ENCODE assay signal across 8 cellular contexts in the genomic region with DNA sequence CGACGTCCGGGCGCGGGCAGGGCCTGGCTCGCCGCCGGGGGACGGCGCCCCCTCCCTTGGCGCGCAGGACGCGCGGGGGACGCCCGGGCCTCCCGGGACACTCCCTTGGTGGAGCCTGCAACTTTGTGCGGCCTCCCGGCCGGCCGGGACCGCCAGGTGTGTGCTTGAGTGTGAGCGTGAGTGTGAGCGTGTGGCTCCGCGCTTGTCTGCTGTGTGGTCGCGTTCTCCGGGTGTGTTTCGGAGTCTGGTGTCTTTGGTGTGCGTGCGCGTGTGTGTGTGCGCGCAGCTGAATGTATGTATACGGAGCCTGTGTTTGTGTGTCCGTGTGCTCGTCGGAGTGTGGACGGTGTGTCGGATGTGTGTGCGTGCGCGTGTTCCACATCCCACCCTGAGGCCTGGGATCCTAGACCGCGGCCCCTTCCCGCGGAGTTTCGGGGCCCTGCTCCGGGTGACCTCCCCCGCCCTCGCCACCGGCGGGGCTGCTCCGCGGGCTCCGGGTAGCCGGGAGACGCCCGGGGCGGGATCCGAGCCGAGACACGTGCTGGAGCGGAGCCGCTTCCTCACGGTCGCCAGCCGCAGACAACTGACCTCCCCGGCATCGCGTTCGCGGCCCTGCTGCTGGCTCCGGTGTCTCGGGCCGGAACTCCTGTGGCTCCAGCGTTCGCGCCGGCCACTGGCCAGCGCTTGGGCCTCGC. TPM values are rescaled to one million over a fixed set of nuclear protein-coding genes. Genes with fewer than 3 reads are reported as not detected.
DNase-seq lines count a peak whose midpoint lies in the region; TF ChIP-seq lines count a peak whose summit lies in the region.

No MANE protein-coding gene starts in this region.

- peak overlapping the region; percentile 66 for H3K4me3 ChIP-seq in SJSA1

- H3K36me3 ChIP-seq in SJSA1: 0 out of 2 replicates have a peak, but pooled peaks cover 3% of the 10 kb centered on the region

- peak; percentile 59 for DNase-seq in GM13977 (ENCODE audit: low spot score)
- no peak for DNase-seq in SJSA1 (ENCODE audit: low read depth in 1 of 2, low spot score in 2 of 2)
- DNase-seq in epithelial cell of prostate (ENCODE audit: low read depth, low spot score): no peak
- peak; percentile 37 for DNase-seq in myocyte (ENCODE audit: low read depth)
- DNase-seq in 8988T: no peak
- DNase-seq in NOMO-1 (lab: John Stamatoyannopoulos, UW; ENCODE audit: unreplicated experiment in 2 of 2): no peak
- no peak for DNase-seq in AML-193 (lab: John Stamatoyannopoulos, UW)
- DNase-seq in activated CD4-positive, alpha-beta T cell treated with anti-CD3 and anti-CD28 coated beads for 48 hours: no peak

- H3K27ac ChIP-seq in SJSA1 (no peak overlapping the region), epithelial cell of prostate (peak overlapping the region; percentile 94)

- peaks cover 3% of the 10 kb centered on the region; the same call in 1 of the 2 replicates for H3K27me3 ChIP-seq in SJSA1 (replicated peaks)

- no peak for TF ChIP-seq CTCF in GM13977 (IDR thresholded peaks at IDR 0.05; ENCODE audit: extremely low read depth, insufficient read depth, missing control alignments)

- peaks cover 25% of the 10 kb centered on the region for H3K4me1 ChIP-seq in SJSA1 (replicated peaks)

- H3K9me3 ChIP-seq in SJSA1 (replicated peaks): no peaks in the 10 kb centered on the region

- in situ Hi-C loops in GM13977 (cut with MboI; ENCODE audit: low pct_unique_long_range_greater_than_20kb, low sequenced_read_pairs, unreplicated experiment): no loop called here

RNA-seq across cellular contexts. Expression of a gene that starts 1.7 kb away (rescaled TPM):
- 12.1 and 16.8 TPM in 2 replicates for total RNA-seq in SJSA1 (2014; rRNA removed; shearing (Covaris generic))
- 21.5 and 25.8 TPM in 2 replicates for total RNA-seq in myocyte
- polyA plus RNA-seq in myocyte (2012): 21.4 TPM

RNA-seq across cellular contexts. Expression of a gene that starts 7.3 kb away (rescaled TPM):
- total RNA-seq in SJSA1 (2014; rRNA removed; shearing (Covaris generic)): 22.5 and 27.2 TPM in 2 replicates
- 26.8 and 29.7 TPM in 2 replicates for total RNA-seq in myocyte
- polyA plus RNA-seq in myocyte (2012): 43.0 TPM

RNA-seq across cellular contexts. Expression of a gene that starts 56.4 kb away (rescaled TPM):
- 81.5 and 143 TPM in 2 replicates for total RNA-seq in SJSA1 (2014; rRNA removed; shearing (Covaris generic))
- total RNA-seq in myocyte: 56.7 and 62.4 TPM in 2 replicates
- polyA plus RNA-seq in myocyte (2012): 59.6 TPM

Comparison
In these comparisons a context has a peak if more than half of its experiments do, and no peak if none do; other contexts are left out.
1. DNase-seq: peak in GM13977 (single experiment) and myocyte (single experiment); none in SJSA1 (0 of 2), epithelial cell of prostate (single experiment), 8988T (single experiment), NOMO-1 (0 of 2), AML-193 (0 of 2) and activated CD4-positive, alpha-beta T cell treated with anti-CD3 and anti-CD28 coated beads for 48 hours (single experiment).